Comparison of ENCODE assay signal across 27 cellular contexts in the genomic region with DNA sequence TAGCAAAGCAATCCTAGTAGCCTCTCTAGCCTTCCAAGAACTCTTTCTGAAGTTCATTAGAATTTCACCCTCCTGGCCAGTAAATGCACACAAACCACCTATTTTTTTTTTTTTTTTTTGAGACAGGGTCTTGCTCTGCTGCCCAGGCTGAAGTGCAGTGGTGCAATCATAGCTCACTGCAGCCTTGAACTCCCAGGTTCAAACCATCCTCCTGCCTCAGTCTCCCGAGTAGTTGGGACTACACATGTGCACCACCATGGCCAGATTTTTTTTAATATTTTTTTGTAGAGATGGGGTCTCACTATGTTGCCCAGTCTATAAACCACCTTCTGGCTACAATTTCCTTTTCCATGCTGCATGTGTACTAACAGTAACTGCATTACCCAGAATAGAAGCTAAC.
"Had no signal": no experiment of that assay in that cellular context is flagged by ENCODE, and none has a peak within 500 bp of the region (broad histone marks: within the 10 kb centered on the region; RNA-seq: fewer than 3 reads in every experiment).

No MANE protein-coding gene starts in this region.

- H3K36me3 Mint-ChIP-seq: immature natural killer cell had no signal

- H3K27ac ChIP-seq: colonic mucosa, epithelial cell of prostate, esophagus squamous epithelium, gastrocnemius medialis, heart right ventricle, left lung, lower lobe of right lung had no signal

- H3K4me1 ChIP-seq: colonic mucosa, esophagus squamous epithelium, gastrocnemius medialis, left lung, lower lobe of right lung had no signal

- H3K4me3 ChIP-seq: colonic mucosa, esophagus squamous epithelium, gastrocnemius medialis, heart right ventricle, left lung, lower lobe of right lung, mucosa of descending colon had no signal

- H3K9me3 Mint-ChIP-seq: dendritic cell treated with granulocyte-macrophage colony-stimulating factor and Interleukin-4, amounts not matched to agents 40 ng/mL and 50 ng/mL, for 4 days; effector memory CD8-positive, alpha-beta T cell; endodermal cell; immature natural killer cell; mesothelial cell of epicardium had no signal

- DNase-seq: colonic mucosa; cortex of kidney; effector CD8-positive, alpha-beta T cell; effector memory CD8-positive, alpha-beta T cell; endodermal cell; esophagus squamous epithelium; foreskin fibroblast; foreskin melanocyte; gastrocnemius medialis; glutamatergic neuron; head of caudate nucleus; heart right ventricle; hippocampal formation; immature natural killer cell; islet precursor cell; kidney; kidney glomerular epithelial cell; left cardiac atrium; left lung; left ventricle myocardium superior; lower lobe of right lung; mesenchymal stem cell; mucosa of descending colon had no signal

- H3K36me3 ChIP-seq: colonic mucosa, esophagus squamous epithelium, gastrocnemius medialis, heart right ventricle, left lung, lower lobe of right lung had no signal

- ATAC-seq: effector memory CD8-positive, alpha-beta T cell; esophagus mucosa; gastrocnemius medialis; heart right ventricle; left cardiac atrium; left lung; left ventricle myocardium superior; lower lobe of right lung; mucosa of descending colon had no signal

- H3K9me3 ChIP-seq: colonic mucosa, esophagus squamous epithelium, gastrocnemius medialis, heart right ventricle, left lung, lower lobe of right lung, mucosa of descending colon had no signal

- H3K4me3 Mint-ChIP-seq: dendritic cell treated with granulocyte-macrophage colony-stimulating factor and Interleukin-4, amounts not matched to agents 40 ng/mL and 50 ng/mL, for 4 days; effector memory CD8-positive, alpha-beta T cell; endodermal cell; immature natural killer cell; mesothelial cell of epicardium had no signal

- H3K4me1 Mint-ChIP-seq: endodermal cell, immature natural killer cell had no signal

- H3K27ac Mint-ChIP-seq: dendritic cell treated with granulocyte-macrophage colony-stimulating factor and Interleukin-4, amounts not matched to agents 40 ng/mL and 50 ng/mL, for 4 days; effector memory CD8-positive, alpha-beta T cell; endodermal cell; immature natural killer cell; mesothelial cell of epicardium had no signal
